1 cellular context compared by ENCODE assay signal in genomic region chr19:38250821-38251563, GRCh38.
TF ChIP-seq lines count a peak whose summit lies in the region.

No MANE protein-coding gene starts in this region.

TF ChIP-seq in HepG2, 621 proteins besides CTCF, POLR2A, EP300 and RAD21 (continued from another document and continues in another):
- TF ChIP-seq TIGD3 (CRISPR knock-in tag; IDR thresholded peaks at IDR 0.05; ENCODE audit: borderline replicate concordance), result no peak
- TF ChIP-seq ZNF552 (CRISPR knock-in tag; IDR thresholded peaks at IDR 0.05; ENCODE audit: borderline replicate concordance), result no peak
- TF ChIP-seq ZNF441 (CRISPR knock-in tag; IDR thresholded peaks at IDR 0.05; ENCODE audit: borderline replicate concordance), result no peak
- no peak for TF ChIP-seq ZFP36L2 (CRISPR knock-in tag; IDR thresholded peaks at IDR 0.05)
- no peak for TF ChIP-seq PHF5A (CRISPR knock-in tag; IDR thresholded peaks at IDR 0.05; ENCODE audit: low read depth, unreplicated experiment)
- TF ChIP-seq FOXP1 (IDR thresholded peaks at IDR 0.05), result no peak
- TF ChIP-seq FOXP1 (CRISPR knock-in tag; IDR thresholded peaks at IDR 0.05), result peak; percentile 38; the same call in 1 of the 2 replicates
- no peak for TF ChIP-seq KDM3A (CRISPR knock-in tag; IDR thresholded peaks at IDR 0.05; ENCODE audit: low read depth)
- no peak for TF ChIP-seq DMTF1 (CRISPR knock-in tag; IDR thresholded peaks at IDR 0.05)
- TF ChIP-seq XBP1 (CRISPR knock-in tag; IDR thresholded peaks at IDR 0.05), result no peak
- TF ChIP-seq ZNF746 (CRISPR knock-in tag; IDR thresholded peaks at IDR 0.05), result no peak
- no peak for TF ChIP-seq ZNF710 (CRISPR knock-in tag; IDR thresholded peaks at IDR 0.05; ENCODE audit: borderline replicate concordance)
- TF ChIP-seq HNRNPH1 (optimal IDR thresholded peaks at IDR 0.05; ENCODE audit: low read depth, low read length), result no peak
- no peak for TF ChIP-seq ZNF280D (CRISPR knock-in tag; IDR thresholded peaks at IDR 0.05)
- 0 out of 2 replicates have a peak, but pooled peaks have one; percentile 18 for TF ChIP-seq ATF1 (CRISPR knock-in tag; IDR thresholded peaks at IDR 0.05)
- 0 out of 2 replicates have a peak, but pooled peaks have one; percentile 64 for TF ChIP-seq ZSCAN29 (CRISPR knock-in tag; conservative IDR thresholded peaks at IDR 0.05)
- TF ChIP-seq ZMYM4 (CRISPR knock-in tag; IDR thresholded peaks at IDR 0.05), result no peak; the same call in 1 of the 2 replicates
- TF ChIP-seq ZNF275 (CRISPR knock-in tag; IDR thresholded peaks at IDR 0.05; ENCODE audit: borderline replicate concordance), result no peak
- no peak for TF ChIP-seq NFATC3 (CRISPR knock-in tag; IDR thresholded peaks at IDR 0.05)
- no peak for TF ChIP-seq AFF4 (CRISPR knock-in tag; IDR thresholded peaks at IDR 0.05)
- TF ChIP-seq ARID3A (IDR thresholded peaks at IDR 0.05; ENCODE audit: low read depth, low read length), result no peak
- TF ChIP-seq HMG20A (CRISPR knock-in tag; IDR thresholded peaks at IDR 0.05; ENCODE audit: borderline replicate concordance), result peak; percentile 86
- TF ChIP-seq ZNF335 (CRISPR knock-in tag; IDR thresholded peaks at IDR 0.05), result no peak
- TF ChIP-seq ZNF431 (CRISPR knock-in tag; IDR thresholded peaks at IDR 0.05; ENCODE audit: borderline replicate concordance, low read depth), result no peak
- TF ChIP-seq PATZ1 (CRISPR knock-in tag; IDR thresholded peaks at IDR 0.05), result no peak; the same call in none of the 2 replicates
- TF ChIP-seq TAF1 (CRISPR knock-in tag; IDR thresholded peaks at IDR 0.05), result no peak
- TF ChIP-seq ZNF124 (CRISPR knock-in tag; IDR thresholded peaks at IDR 0.05), result no peak
- no peak for TF ChIP-seq CREB1 (IDR thresholded peaks at IDR 0.05)
- TF ChIP-seq CREB1 (CRISPR knock-in tag; IDR thresholded peaks at IDR 0.05), result peak; percentile 51; the same call in 1 of the 2 replicates
- TF ChIP-seq NFKBIZ (CRISPR knock-in tag; IDR thresholded peaks at IDR 0.05), result no peak
- TF ChIP-seq ZNF574 (CRISPR knock-in tag; IDR thresholded peaks at IDR 0.05), result no peak
- no peak for TF ChIP-seq KDM5A (IDR thresholded peaks at IDR 0.05; ENCODE audit: borderline replicate concordance, low read length)
- no peak for TF ChIP-seq ZHX1 (CRISPR knock-in tag; IDR thresholded peaks at IDR 0.05; ENCODE audit: low read depth)
